In genomic region chr6:52918771-52919170, GRCh38 we compare ENCODE assay signal across 12 cellular contexts. TPM values are rescaled to one million over a fixed set of nuclear protein-coding genes. Genes with fewer than 3 reads are reported as not detected.
DNase-seq lines count a peak whose midpoint lies in the region; ATAC-seq and TF ChIP-seq lines count a peak whose summit lies in the region.
"Not testable (repeated sequence)": the region's sequence is repeated elsewhere in the genome, so short reads cannot be mapped to it uniquely, and the experiment has no call there.
"Had no signal": no experiment of that assay in that cellular context is flagged by ENCODE, and none has a peak within 500 bp of the region (broad histone marks: within the 10 kb centered on the region; RNA-seq: fewer than 3 reads in every experiment).

No MANE protein-coding gene starts in this region.

- not testable (repeated sequence) for H3K4me3 Mint-ChIP-seq in mesothelial cell of epicardium

- H3K9me3 ChIP-seq in AG04450 (ENCODE audit: control insufficient read depth, insufficient read depth, low read length); adrenal gland (replicated peaks in 1 of 3); fibroblast of lung (ENCODE audit: control insufficient read depth, insufficient read depth, low read depth, low read length); right lobe of liver; upper lobe of right lung: not testable (repeated sequence)

- not testable (repeated sequence) for TF ChIP-seq POLR2A in adrenal gland (IDR thresholded peaks at IDR 0.05); right lobe of liver (IDR thresholded peaks at IDR 0.05)

- not testable (repeated sequence) for H3K4me3 ChIP-seq in AG04450 (ENCODE audit: low read depth, low read length); adrenal gland; fibroblast of lung (replicated peaks in 1 of 4; ENCODE audit: control extremely low read depth in 1 of 4, insufficient read depth in 1 of 4, low read depth in 3 of 4, low read length in 4 of 4); right lobe of liver; skin epidermis; upper lobe of right lung

- not testable (repeated sequence) for H3K9me3 Mint-ChIP-seq in mesothelial cell of epicardium

- H3K27ac ChIP-seq in AG04450 (ENCODE audit: low read depth, low read length): peak overlapping the region; percentile 31
- peak overlapping the region in 3 of 5 donors; percentile 54 to 79 (median 59) for H3K27ac ChIP-seq in adrenal gland
- H3K27ac ChIP-seq in fibroblast of lung (ENCODE audit: insufficient read depth, low read length): not testable (repeated sequence)
- H3K27ac ChIP-seq in right lobe of liver: peak overlapping the region in 2 of 3 donors; percentile 89 to 95
- H3K27ac ChIP-seq in skin epidermis: peak overlapping the region in 11 of 21 experiments; percentile 6 to 65 (median 46)
- peak overlapping the region; percentile 58 for H3K27ac ChIP-seq in upper lobe of right lung

- H3K27me3 Mint-ChIP-seq in mesothelial cell of epicardium (ENCODE audit: low read depth): not testable (repeated sequence)

- DNase-seq in AG04450 (ENCODE audit: low read depth, low spot score); adrenal gland; fibroblast of lung (ENCODE audit: low read depth in 2 of 2); mesothelial cell of epicardium (ENCODE audit: low spot score in 2 of 2, unreplicated experiment in 2 of 2); upper lobe of right lung: not testable (repeated sequence)
- DNase-seq in MV-4-11 (lab: John Stamatoyannopoulos, UW) (peak; percentile 5), right lobe of liver (peak in 1 of 3 donors; percentile 20)

- H3K4me1 ChIP-seq in adrenal gland (replicated peaks in 1 of 2); fibroblast of lung (ENCODE audit: control insufficient read depth, extremely low read depth, insufficient read depth, low read length); upper lobe of right lung: not testable (repeated sequence)
- H3K4me1 ChIP-seq in right lobe of liver: peaks cover 0 to 37% (median 6%) of the 10 kb centered on the region in 4 donors

- 57 to 77% (median 73%) methylated on average over 1 of the region's 1 CpG for WGBS in adrenal gland, 4 donors
- 38% methylated on average over 1 of the region's 1 CpG for WGBS in right lobe of liver (ENCODE audit: insufficient coverage, low coverage, low lambda C conversion rate, missing lambda C conversion rate)

- CTCF ChIA-PET in AG04450 (lab: Charles Lee): not testable (repeated sequence)

- intact Hi-C loops in adrenal gland (cut with DNase I); right lobe of liver (cut with DNase I); upper lobe of right lung (cut with DNase I): not testable (repeated sequence)

- not testable (repeated sequence) for H3K36me3 ChIP-seq in adrenal gland (replicated peaks in 1 of 2); fibroblast of lung (ENCODE audit: control insufficient read depth, insufficient read depth, low read length); right lobe of liver; upper lobe of right lung

- not testable (repeated sequence) for H2AFZ ChIP-seq in fibroblast of lung (ENCODE audit: low read length)

- not testable (repeated sequence) for H3K79me2 ChIP-seq in fibroblast of lung (ENCODE audit: control insufficient read depth, insufficient read depth, low read length)

- H4K20me1 ChIP-seq in fibroblast of lung (ENCODE audit: control insufficient read depth, extremely low read depth, insufficient read depth, low read length): not testable (repeated sequence)

- POLR2A ChIA-PET in AG04450 (lab: Yijun Ruan, JAX): not testable (repeated sequence)

- H3K4me1 Mint-ChIP-seq in mesothelial cell of epicardium: peaks cover 49% of the 10 kb centered on the region

- TF ChIP-seq CTCF in AG04450 (IDR thresholded peaks at IDR 0.05; ENCODE audit: low read depth, low read length); adrenal gland (IDR thresholded peaks at IDR 0.05); fibroblast of lung (conservative IDR thresholded peaks at IDR 0.05 in 1 of 2, IDR thresholded peaks at IDR 0.05 in 1 of 2; ENCODE audit: low read depth in 1 of 2, low read length in 2 of 2); right lobe of liver (IDR thresholded peaks at IDR 0.05); mesothelial cell of epicardium (IDR thresholded peaks at IDR 0.05; ENCODE audit: unreplicated experiment); upper lobe of right lung (IDR thresholded peaks at IDR 0.05): not testable (repeated sequence)

- H3K4me2 ChIP-seq in fibroblast of lung (ENCODE audit: extremely low read depth, insufficient read depth, low read length): peak overlapping the region; percentile 15

- H3K27ac Mint-ChIP-seq in mesothelial cell of epicardium: peak overlapping the region; percentile 63

- ATAC-seq in right lobe of liver: peak in 2 of 4 donors; percentile 47 to 49
- not testable (repeated sequence) for ATAC-seq in upper lobe of right lung

- H3K27me3 ChIP-seq in AG04450 (ENCODE audit: control insufficient read depth, insufficient read depth, low read length); adrenal gland; fibroblast of lung (ENCODE audit: control insufficient read depth, insufficient read depth, low read length); right lobe of liver; upper lobe of right lung: not testable (repeated sequence)

- not testable (repeated sequence) for H3K9ac ChIP-seq in fibroblast of lung (ENCODE audit: insufficient read depth, low read length)

- not testable (repeated sequence) for H3K36me3 Mint-ChIP-seq in mesothelial cell of epicardium

RNA-seq across cellular contexts. Expression of gene GSTA3, which starts 9.3 kb away (rescaled TPM):
- polyA plus RNA-seq in AG04450 (2011; rRNA removed): not detected in 2 replicates
- polyA minus RNA-seq in AG04450 (2011; rRNA and poly(A)+ RNA removed): not detected in 2 replicates
- total RNA-seq in adrenal gland: 100 to 1,000 TPM in 1 of 8 donors, 10 to 100 TPM in 7; 12.7 to 179 (median 36.4) TPM
- 100 to 1,000 TPM in 1 of 3 donors, 10 to 100 TPM in 1, 1 to 10 TPM in 1; 8.1 to 431 (median 76.4) TPM for polyA plus RNA-seq in adrenal gland
- not detected in 2 replicates for total RNA-seq in fibroblast of lung
- polyA plus RNA-seq in fibroblast of lung: not detected in 2 replicates
- polyA plus RNA-seq in fibroblast of lung (2012): not detected in 2 replicates
- not detected in 2 replicates for polyA minus RNA-seq in fibroblast of lung (ENCODE audit: low replicate concordance)
- not detected for total RNA-seq in right lobe of liver
- total RNA-seq in mesothelial cell of epicardium: not detected in 3 replicates
- total RNA-seq in upper lobe of right lung: not detected
- total RNA-seq: CD8-positive, alpha-beta memory T cell; H9; HT-29 had no signal
- polyA plus RNA-seq: BJ; CD8-positive, alpha-beta memory T cell had no signal

Comparison
In these comparisons a context has a peak if more than half of its experiments do, and no peak if none do; other contexts are left out.
1. RNA of gene GSTA3, which starts 9.3 kb away (total RNA-seq): 12.7 to 179 TPM in adrenal gland; not detected in mesothelial cell of epicardium, not detected in fibroblast of lung, not detected in right lobe of liver and not detected in upper lobe of right lung (single experiment); every median in the first group is over 10 times any median in the second.